Comparison of ENCODE assay signal across 10 cellular contexts in the genomic region with DNA sequence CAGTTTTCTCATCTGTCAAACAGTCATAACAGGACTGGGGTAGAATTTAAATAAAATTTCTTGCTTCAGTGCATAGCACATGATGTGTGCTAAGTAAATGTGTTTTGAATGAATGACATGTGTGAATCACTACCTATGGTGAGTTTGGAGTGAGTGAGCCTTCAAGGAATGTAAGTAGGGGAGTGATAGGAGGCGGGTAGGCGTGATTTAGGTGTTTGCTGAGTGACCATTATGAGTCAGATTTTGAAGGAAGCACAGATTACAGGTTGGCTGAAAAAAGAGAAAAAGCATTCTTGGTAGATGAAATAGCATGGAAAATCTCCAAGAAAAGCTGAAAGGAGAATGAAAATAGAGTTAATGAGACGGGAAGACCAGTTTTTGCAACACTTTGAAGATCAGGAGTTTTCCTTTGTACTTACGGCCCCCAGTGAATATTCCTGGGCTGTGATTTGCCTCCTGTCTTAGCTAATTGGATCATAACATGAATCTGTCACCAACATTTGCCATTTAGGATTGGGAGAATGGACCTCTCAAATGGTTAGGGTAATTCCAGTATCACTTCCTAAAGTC.
DNase-seq lines count a peak whose midpoint lies in the region; ATAC-seq and TF ChIP-seq lines count a peak whose summit lies in the region.
"Had no signal": no experiment of that assay in that cellular context is flagged by ENCODE, and none has a peak within 500 bp of the region (broad histone marks: within the 10 kb centered on the region; RNA-seq: fewer than 3 reads in every experiment).

No MANE protein-coding gene starts in this region.

- TF ChIP-seq CTCF in HCT116 (IDR thresholded peaks at IDR 0.05 in 2 of 3, conservative IDR thresholded peaks at IDR 0.05 in 1 of 3; ENCODE audit: borderline replicate concordance in 1 of 3, insufficient read depth in 1 of 3, low read depth in 2 of 3, low read length in 2 of 3): no peak

- H3K9me2 ChIP-seq in HCT116 (ENCODE audit: insufficient read depth): no peaks in the 10 kb centered on the region

- peaks cover 14 to 20% of the 10 kb centered on the region in 2 experiments for H3K4me1 ChIP-seq in HCT116 (ENCODE audit: control insufficient read depth in 1 of 2, insufficient read depth in 2 of 2, low read length in 2 of 2)
- H3K4me1 ChIP-seq in SJCRH30: no peaks in the 10 kb centered on the region
- H3K4me1 ChIP-seq: BLaER1 treated with 17β-estradiol and CSF1 and Interleukin-3, amounts not matched to agents 10 nM and 100 nM had no signal

- peak overlapping the region; percentile 36; the same call in 1 of the 2 replicates for H3K27ac ChIP-seq in HCT116 (ENCODE audit: low read depth, low read length)
- no peak overlapping the region for H3K27ac ChIP-seq in SJCRH30
- H3K27ac ChIP-seq: BLaER1 treated with 17β-estradiol and CSF1 and Interleukin-3, amounts not matched to agents 10 nM and 100 nM had no signal

- peak overlapping the region; percentile 10; the same call in 1 of the 2 replicates for H3K9ac ChIP-seq in HCT116 (ENCODE audit: low read length)
- H3K9ac ChIP-seq: BLaER1 treated with 17β-estradiol and CSF1 and Interleukin-3, amounts not matched to agents 10 nM and 100 nM had no signal

- DNase-seq in A172 (ENCODE audit: low spot score) (peak; percentile 97), HCT116 (ENCODE audit: low read depth, low spot score) (peak; percentile 88), iris pigment epithelial cell (ENCODE audit: low read depth) (peak; percentile 95), SJCRH30 (no peak), NCI-H2107 (lab: John Stamatoyannopoulos, UW) (no peak)
- no peak for DNase-seq in stimulated activated naive CD8-positive, alpha-beta T cell treated with anti-CD3 and anti-CD28 coated beads, Interleukin-15, amount 100 ng/mL, for 72 hours
- no peak for DNase-seq in T-helper 2 cell treated with Interferon-gamma antibody and Interleukin-4, amounts not matched to agents 5 μg/mL and 100 μg/mL, for 36 hours (ENCODE audit: low spot score)
- DNase-seq: activated CD4-positive, alpha-beta T cell treated with anti-CD3 and anti-CD28 coated beads for 4 hours had no signal

- peak overlapping the region; percentile 56 for H3K4me2 ChIP-seq in HCT116 (ENCODE audit: low read length)
- H3K4me2 ChIP-seq: BLaER1 treated with 17β-estradiol and CSF1 and Interleukin-3, amounts not matched to agents 10 nM and 100 nM had no signal

- TF ChIP-seq RAD21 in HCT116 (IDR thresholded peaks at IDR 0.05; ENCODE audit: low read depth): no peak

- TSS peak; percentile 99 for BruUV-seq in HCT116 (replicated peaks; lab: Mats Ljungman, UMichigan)

- peak overlapping the region; percentile 27 for H2AFZ ChIP-seq in HCT116 (ENCODE audit: low read depth, low read length, poor library complexity, severe bottlenecking)

- intact Hi-C loops in HCT116 (cut with micrococcal nuclease): no loop called here

- no peaks in the 10 kb centered on the region for H3K4me1 Mint-ChIP-seq in stimulated activated naive CD8-positive, alpha-beta T cell treated with anti-CD3 and anti-CD28 coated beads, Interleukin-15, amount 100 ng/mL, for 72 hours
- H3K4me1 Mint-ChIP-seq in T-helper 2 cell treated with Interferon-gamma antibody and Interleukin-4, amounts not matched to agents 5 μg/mL and 100 μg/mL, for 36 hours (ENCODE audit: low read depth): no peaks in the 10 kb centered on the region

- CTCF ChIA-PET in HCT116 (lab: Charles Lee): interaction anchor here (1.3 kb wide), 2 partner anchors 15 to 35 kb away, joined by 3 to 4 read pairs; no protein-coding TSS in a partner anchor

- H3K4me3 ChIP-seq in HCT116 (replicated peaks in 1 of 2; ENCODE audit: low read depth in 1 of 2, low read length in 2 of 2): no peak overlapping the region
- H3K4me3 ChIP-seq in SJCRH30: no peak overlapping the region
- H3K4me3 ChIP-seq: BLaER1 treated with 17β-estradiol and CSF1 and Interleukin-3, amounts not matched to agents 10 nM and 100 nM had no signal

- POLR2A ChIA-PET in HCT116 (lab: Charles Lee): no interaction called here

- ATAC-seq in HCT116: peak; percentile 97
- ATAC-seq in SK-N-SH treated with all-trans-retinoic acid at 6 μM for 48 hours: peak; percentile 36; the same call in 2 of the 3 replicates
- no peak for ATAC-seq in stimulated activated naive CD8-positive, alpha-beta T cell treated with anti-CD3 and anti-CD28 coated beads, Interleukin-15, amount 100 ng/mL, for 72 hours

- H3K27me3 Mint-ChIP-seq in stimulated activated naive CD8-positive, alpha-beta T cell treated with anti-CD3 and anti-CD28 coated beads, Interleukin-15, amount 100 ng/mL, for 72 hours: no peaks in the 10 kb centered on the region
- no peaks in the 10 kb centered on the region for H3K27me3 Mint-ChIP-seq in T-helper 2 cell treated with Interferon-gamma antibody and Interleukin-4, amounts not matched to agents 5 μg/mL and 100 μg/mL, for 36 hours (ENCODE audit: low read depth)

- TF ChIP-seq POLR2A in HCT116 (IDR thresholded peaks at IDR 0.05; ENCODE audit: borderline replicate concordance, extremely low read depth, insufficient read depth, insufficient read length): peak; percentile 81

- H3K79me2 ChIP-seq in HCT116 (ENCODE audit: insufficient read depth, low read length): no peaks in the 10 kb centered on the region

- RAD21 ChIA-PET in HCT116 (lab: Charles Lee; ENCODE audit: low non-redundant PET in 1 of 2, low total read pairs in 2 of 2, uncharacterized antibody in 2 of 2, unreplicated experiment in 2 of 2): no interaction called here

- no peaks in the 10 kb centered on the region for H3K36me3 Mint-ChIP-seq in T-helper 2 cell treated with Interferon-gamma antibody and Interleukin-4, amounts not matched to agents 5 μg/mL and 100 μg/mL, for 36 hours (ENCODE audit: low read depth)

- H3K9me3 ChIP-seq in HCT116 (ENCODE audit: control insufficient read depth in 1 of 2, insufficient read depth in 1 of 2, low read depth in 1 of 2, low read length in 2 of 2) (no peaks in the 10 kb centered on the region), SJCRH30 (replicated peaks) (no peaks in the 10 kb centered on the region)
- H3K9me3 ChIP-seq: BLaER1 treated with 17β-estradiol and CSF1 and Interleukin-3, amounts not matched to agents 10 nM and 100 nM had no signal

- no peaks in the 10 kb centered on the region for H3K27me3 ChIP-seq in HCT116 (ENCODE audit: insufficient read depth, low read length)
- H3K27me3 ChIP-seq in SJCRH30: no peaks in the 10 kb centered on the region
- H3K27me3 ChIP-seq: BLaER1 treated with 17β-estradiol and CSF1 and Interleukin-3, amounts not matched to agents 10 nM and 100 nM had no signal

- H3K36me3 ChIP-seq in HCT116 (ENCODE audit: control insufficient read depth in 1 of 2, insufficient read depth in 2 of 2, low read length in 2 of 2) (no peaks in the 10 kb centered on the region), SJCRH30 (no peaks in the 10 kb centered on the region)
- H3K36me3 ChIP-seq: BLaER1 treated with 17β-estradiol and CSF1 and Interleukin-3, amounts not matched to agents 10 nM and 100 nM had no signal

- peaks cover 0 to 5% of the 10 kb centered on the region in 2 donors for H3K9me3 Mint-ChIP-seq in stimulated activated naive CD8-positive, alpha-beta T cell treated with anti-CD3 and anti-CD28 coated beads, Interleukin-15, amount 100 ng/mL, for 72 hours
- peaks cover 5% of the 10 kb centered on the region for H3K9me3 Mint-ChIP-seq in T-helper 2 cell treated with Interferon-gamma antibody and Interleukin-4, amounts not matched to agents 5 μg/mL and 100 μg/mL, for 36 hours

- H3K27ac Mint-ChIP-seq in stimulated activated naive CD8-positive, alpha-beta T cell treated with anti-CD3 and anti-CD28 coated beads, Interleukin-15, amount 100 ng/mL, for 72 hours: no peak overlapping the region
- H3K27ac Mint-ChIP-seq in T-helper 2 cell treated with Interferon-gamma antibody and Interleukin-4, amounts not matched to agents 5 μg/mL and 100 μg/mL, for 36 hours: no peak overlapping the region

- H3K4me3 Mint-ChIP-seq in stimulated activated naive CD8-positive, alpha-beta T cell treated with anti-CD3 and anti-CD28 coated beads, Interleukin-15, amount 100 ng/mL, for 72 hours: no peak overlapping the region
- H3K4me3 Mint-ChIP-seq in T-helper 2 cell treated with Interferon-gamma antibody and Interleukin-4, amounts not matched to agents 5 μg/mL and 100 μg/mL, for 36 hours: no peak overlapping the region

- no peaks in the 10 kb centered on the region for H4K20me1 ChIP-seq in HCT116 (ENCODE audit: insufficient read depth)
- H4K20me1 ChIP-seq: BLaER1 treated with 17β-estradiol and CSF1 and Interleukin-3, amounts not matched to agents 10 nM and 100 nM had no signal

TF ChIP-seq in HCT116, 20 proteins besides CTCF, POLR2A, EP300 and RAD21 (continues in another document):
- TF ChIP-seq EGR1 (IDR thresholded peaks at IDR 0.05; ENCODE audit: low read depth): peak; percentile 58; the same call in 1 of the 2 replicates
- peak; percentile 53 for TF ChIP-seq POLR2AphosphoS5 (IDR thresholded peaks at IDR 0.05; ENCODE audit: low read depth, low read length)
- no peak for TF ChIP-seq ZNF274 (IDR thresholded peaks at IDR 0.05; ENCODE audit: low read depth, low read length)
- TF ChIP-seq SRF (IDR thresholded peaks at IDR 0.05; ENCODE audit: low read depth): 0 out of 2 replicates have a peak, but pooled peaks have one; percentile 41
- TF ChIP-seq ZFX (IDR thresholded peaks at IDR 0.05): no peak
- peak; percentile 91 for TF ChIP-seq FOSL1 (IDR thresholded peaks at IDR 0.05; ENCODE audit: low read depth)
- no peak for TF ChIP-seq EZH2 (IDR thresholded peaks at IDR 0.05)
- TF ChIP-seq SP1 (IDR thresholded peaks at IDR 0.05; ENCODE audit: low read depth): peak; percentile 80
- TF ChIP-seq YY1 (IDR thresholded peaks at IDR 0.05; ENCODE audit: extremely low read depth, insufficient replicate concordance, low read depth, low read length): no peak
- peak; percentile 83; the same call in 1 of the 2 replicates for TF ChIP-seq CBX3 (IDR thresholded peaks at IDR 0.05; ENCODE audit: low read depth)

TF ChIP-seq in SK-N-SH treated with all-trans-retinoic acid at 6 μM for 48 hours, 23 proteins besides CTCF, POLR2A, EP300 and RAD21:
- TF ChIP-seq ZNF70 (CRISPR knock-in tag; IDR thresholded peaks at IDR 0.05) (no peak), ISL1 (CRISPR knock-in tag; IDR thresholded peaks at IDR 0.05) (0 out of 2 replicates have a peak, but pooled peaks have one; percentile 17)

Comparison
In these comparisons a context has a peak if more than half of its experiments do, and no peak if none do; other contexts are left out.
1. DNase-seq: peak in A172 (single experiment), HCT116 (single experiment) and iris pigment epithelial cell (single experiment); none in SJCRH30 (0 of 2), stimulated activated naive CD8-positive, alpha-beta T cell treated with anti-CD3 and anti-CD28 coated beads, Interleukin-15, amount 100 ng/mL, for 72 hours (0 of 2), NCI-H2107 (single experiment) and T-helper 2 cell treated with Interferon-gamma antibody and Interleukin-4, amounts not matched to agents 5 μg/mL and 100 μg/mL, for 36 hours (single experiment).